ENCODE assay signal across 12 cellular contexts in genomic region chrX:140439455-140439854, GRCh38.
DNase-seq lines count a peak whose midpoint lies in the region; ATAC-seq, FAIRE-seq and TF ChIP-seq lines count a peak whose summit lies in the region.
"Had no signal": no experiment of that assay in that cellular context is flagged by ENCODE, and none has a peak within 500 bp of the region (broad histone marks: within the 10 kb centered on the region; RNA-seq: fewer than 3 reads in every experiment).

No MANE protein-coding gene starts in this region.

- H3K4me3 ChIP-seq in HepG2 (replicated peaks in 1 of 3; ENCODE audit: insufficient read depth in 1 of 3, low read depth in 2 of 3, low read length in 3 of 3) (no peak overlapping the region), thyroid gland (replicated peaks in 1 of 3) (no peak overlapping the region)

- no peaks in the 10 kb centered on the region for H3K36me3 Mint-ChIP-seq in chondrocyte (ENCODE audit: low read depth)
- no peaks in the 10 kb centered on the region for H3K36me3 Mint-ChIP-seq in activated CD4-positive, alpha-beta memory T cell treated with anti-CD3 and anti-CD28 coated beads, Interleukin-2, amount 10 ng/mL, durations not matched to agents 7 days and 5 days (ENCODE audit: low read depth)

- DNase-seq in Right ventricle myocardium superior = peak; percentile 38
- no peak for DNase-seq in Right ventricle myocardium inferior (ENCODE audit: missing footprints)
- peak; percentile 79 for DNase-seq in chondrocyte (ENCODE audit: low spot score)
- peak; percentile 0 for DNase-seq in HepG2 (ENCODE audit: low spot score)
- peak; percentile 57 to 69 for DNase-seq in thyroid gland
- DNase-seq in SIG-M5 (lab: John Stamatoyannopoulos, UW) = no peak
- no peak for DNase-seq in HuH-7.5 (ENCODE audit: low spot score)
- no peak for DNase-seq in activated CD4-positive, alpha-beta memory T cell treated with anti-CD3 and anti-CD28 coated beads, Interleukin-2, amount 10 ng/mL, durations not matched to agents 7 days and 5 days
- DNase-seq: activated B cell treated with CpG ODN at 0.5 μM for 24 hours had no signal

- 29% methylated on average over 3 of the region's 36 CpGs for WGBS in HepG2 (ENCODE audit: low lambda C conversion rate)
- WGBS in thyroid gland, 2 donors = 0% methylated on average over 2 of the region's 36 CpGs; no CpG with 5 or more reads in 1 of the 2 donors

- H3K79me2 ChIP-seq in HepG2 (ENCODE audit: insufficient read depth, low read length) = no peaks in the 10 kb centered on the region

- no peak for TF ChIP-seq EP300 in HepG2 (IDR thresholded peaks at IDR 0.05; ENCODE audit: low read depth in 2 of 2, low read length in 2 of 2)
- TF ChIP-seq EP300 in HepG2 (CRISPR knock-in tag; IDR thresholded peaks at IDR 0.05; ENCODE audit: borderline replicate concordance) = no peak

- no peak for TF ChIP-seq CTCF in chondrocyte (IDR thresholded peaks at IDR 0.05)
- TF ChIP-seq CTCF in HepG2 (CRISPR knock-in tag; IDR thresholded peaks at IDR 0.05) = no peak
- TF ChIP-seq CTCF in thyroid gland (IDR thresholded peaks at IDR 0.05) = no peak

- H3K36me3 ChIP-seq in HepG2 (replicated peaks in 1 of 2; ENCODE audit: control insufficient read depth in 1 of 2, insufficient read depth in 2 of 2, low read length in 2 of 2) = no peaks in the 10 kb centered on the region
- H3K36me3 ChIP-seq in thyroid gland = no peaks in the 10 kb centered on the region

- no peak overlapping the region for H2AFZ ChIP-seq in HepG2 (ENCODE audit: low read length)

- CTCF ChIA-PET in HepG2 (lab: Yijun Ruan, JAX; ENCODE audit: low intra/inter-chr PET ratio, low total read pairs) = no interaction called here
- CTCF ChIA-PET in activated CD4-positive, alpha-beta memory T cell treated with anti-CD3 and anti-CD28 coated beads, Interleukin-2, amount 10 ng/mL, durations not matched to agents 7 days and 5 days (lab: Charles Lee) = no interaction called here

- H3K4me1 ChIP-seq in HepG2 (ENCODE audit: insufficient read depth, low read length) (no peaks in the 10 kb centered on the region), thyroid gland (no peaks in the 10 kb centered on the region)

- H3K27me3 Mint-ChIP-seq in chondrocyte (ENCODE audit: low read depth) = peaks cover 7% of the 10 kb centered on the region
- H3K27me3 Mint-ChIP-seq in activated CD4-positive, alpha-beta memory T cell treated with anti-CD3 and anti-CD28 coated beads, Interleukin-2, amount 10 ng/mL, durations not matched to agents 7 days and 5 days = no peaks in the 10 kb centered on the region
- H3K27me3 Mint-ChIP-seq: activated B cell treated with CpG ODN at 0.5 μM for 24 hours had no signal

- H3K27me3 ChIP-seq in HepG2 (ENCODE audit: control insufficient read depth in 1 of 2, insufficient read depth in 2 of 2, low read length in 2 of 2) (no peaks in the 10 kb centered on the region), thyroid gland (no peaks in the 10 kb centered on the region)

- TF ChIP-seq POLR2A in HepG2 (IDR thresholded peaks at IDR 0.05; ENCODE audit: insufficient read depth in 1 of 2, low read depth in 2 of 2, low read length in 2 of 2) (no peak), thyroid gland (IDR thresholded peaks at IDR 0.05) (no peak)

- H3K4me3 Mint-ChIP-seq in chondrocyte (ENCODE audit: unreplicated experiment) = peak overlapping the region; percentile 34
- no peak overlapping the region for H3K4me3 Mint-ChIP-seq in activated CD4-positive, alpha-beta memory T cell treated with anti-CD3 and anti-CD28 coated beads, Interleukin-2, amount 10 ng/mL, durations not matched to agents 7 days and 5 days
- H3K4me3 Mint-ChIP-seq: activated B cell treated with CpG ODN at 0.5 μM for 24 hours, B cell had no signal

- peaks cover 2% of the 10 kb centered on the region for H3K9me3 Mint-ChIP-seq in chondrocyte (ENCODE audit: low read depth)
- H3K9me3 Mint-ChIP-seq in activated CD4-positive, alpha-beta memory T cell treated with anti-CD3 and anti-CD28 coated beads, Interleukin-2, amount 10 ng/mL, durations not matched to agents 7 days and 5 days = no peaks in the 10 kb centered on the region
- H3K9me3 Mint-ChIP-seq: activated B cell treated with CpG ODN at 0.5 μM for 24 hours had no signal

- no peaks in the 10 kb centered on the region for H3K9me3 ChIP-seq in HepG2 (ENCODE audit: low read length)
- H3K9me3 ChIP-seq in thyroid gland = no peaks in the 10 kb centered on the region

- peak overlapping the region; percentile 23; the same call in 1 of the 2 replicates for H3K4me2 ChIP-seq in HepG2 (ENCODE audit: low read depth, low read length)

- no peak for FAIRE-seq in HepG2 (lab: Jason Lieb, UNC)
- FAIRE-seq: RCC 7860, urothelium cell line had no signal

- H4K20me1 ChIP-seq in HepG2 (ENCODE audit: insufficient read depth, low read length) = no peaks in the 10 kb centered on the region

- in situ Hi-C loops in HepG2 (cut with HindIII; ENCODE audit: extremely low pct_ligation_motif_present, low pct_unique_long_range_greater_than_20kb) = no loop called here

- no peak overlapping the region for H3K27ac Mint-ChIP-seq in chondrocyte (ENCODE audit: unreplicated experiment)
- no peak overlapping the region for H3K27ac Mint-ChIP-seq in activated CD4-positive, alpha-beta memory T cell treated with anti-CD3 and anti-CD28 coated beads, Interleukin-2, amount 10 ng/mL, durations not matched to agents 7 days and 5 days
- H3K27ac Mint-ChIP-seq: activated B cell treated with CpG ODN at 0.5 μM for 24 hours, B cell had no signal

- no TSS peak for BruUV-seq in HepG2 (replicated peaks; lab: Mats Ljungman, UMichigan)

- no peaks in the 10 kb centered on the region for H3K4me1 Mint-ChIP-seq in chondrocyte (ENCODE audit: low read depth)
- H3K4me1 Mint-ChIP-seq in activated CD4-positive, alpha-beta memory T cell treated with anti-CD3 and anti-CD28 coated beads, Interleukin-2, amount 10 ng/mL, durations not matched to agents 7 days and 5 days = no peaks in the 10 kb centered on the region
- H3K4me1 Mint-ChIP-seq: activated B cell treated with CpG ODN at 0.5 μM for 24 hours, B cell had no signal

- ATAC-seq in Right ventricle myocardium superior (ENCODE audit: poor library complexity) (no peak), Right ventricle myocardium inferior (no peak), HepG2 (peak; percentile 95)

- POLR2A ChIA-PET in HepG2 (lab: Yijun Ruan, JAX) = no interaction called here
- POLR2A ChIA-PET in activated CD4-positive, alpha-beta memory T cell treated with anti-CD3 and anti-CD28 coated beads, Interleukin-2, amount 10 ng/mL, durations not matched to agents 7 days and 5 days (lab: Charles Lee) = no interaction called here

- H3K27ac ChIP-seq in HepG2 (ENCODE audit: extremely low read length, insufficient read depth, low read length) (no peak overlapping the region), thyroid gland (no peak overlapping the region)

- no peak overlapping the region for H3K9ac ChIP-seq in HepG2 (ENCODE audit: insufficient read depth, low read depth, low read length)

- intact Hi-C loops in Right ventricle myocardium superior (cut with DNase I) (no loop called here), Right ventricle myocardium inferior (cut with DNase I) (loop anchor here (10.0 kb wide), 1 partner anchor 55 kb away; no protein-coding TSS in a partner anchor), HepG2 (cut with micrococcal nuclease; ENCODE audit: unreplicated experiment) (no loop called here), thyroid gland (cut with DNase I) (no loop called here)

- no peak for TF ChIP-seq RAD21 in HepG2 (CRISPR knock-in tag; IDR thresholded peaks at IDR 0.05)

TF ChIP-seq in HepG2, 621 proteins besides CTCF, POLR2A, EP300 and RAD21 (continues in another document):
- TF ChIP-seq KDM5A (IDR thresholded peaks at IDR 0.05; ENCODE audit: borderline replicate concordance, low read length) (no peak), SOX6 (IDR thresholded peaks at IDR 0.05) (no peak), SOX6 (CRISPR knock-in tag; IDR thresholded peaks at IDR 0.05) (peak; percentile 45), HNF4A (CRISPR knock-in tag; IDR thresholded peaks at IDR 0.05) (no peak), PAWR (CRISPR knock-in tag; IDR thresholded peaks at IDR 0.05; ENCODE audit: borderline replicate concordance) (no peak), ZNF124 (CRISPR knock-in tag; IDR thresholded peaks at IDR 0.05) (no peak), FOXO1 (CRISPR knock-in tag; IDR thresholded peaks at IDR 0.05) (no peak), XRCC5 (optimal IDR thresholded peaks at IDR 0.05; ENCODE audit: low read length) (no peak), ZNF878 (CRISPR knock-in tag; IDR thresholded peaks at IDR 0.05) (no peak), ZFP36L2 (CRISPR knock-in tag; IDR thresholded peaks at IDR 0.05) (no peak), RFX3 (CRISPR knock-in tag; IDR thresholded peaks at IDR 0.05) (no peak)
- TF ChIP-seq, protein P1, sequence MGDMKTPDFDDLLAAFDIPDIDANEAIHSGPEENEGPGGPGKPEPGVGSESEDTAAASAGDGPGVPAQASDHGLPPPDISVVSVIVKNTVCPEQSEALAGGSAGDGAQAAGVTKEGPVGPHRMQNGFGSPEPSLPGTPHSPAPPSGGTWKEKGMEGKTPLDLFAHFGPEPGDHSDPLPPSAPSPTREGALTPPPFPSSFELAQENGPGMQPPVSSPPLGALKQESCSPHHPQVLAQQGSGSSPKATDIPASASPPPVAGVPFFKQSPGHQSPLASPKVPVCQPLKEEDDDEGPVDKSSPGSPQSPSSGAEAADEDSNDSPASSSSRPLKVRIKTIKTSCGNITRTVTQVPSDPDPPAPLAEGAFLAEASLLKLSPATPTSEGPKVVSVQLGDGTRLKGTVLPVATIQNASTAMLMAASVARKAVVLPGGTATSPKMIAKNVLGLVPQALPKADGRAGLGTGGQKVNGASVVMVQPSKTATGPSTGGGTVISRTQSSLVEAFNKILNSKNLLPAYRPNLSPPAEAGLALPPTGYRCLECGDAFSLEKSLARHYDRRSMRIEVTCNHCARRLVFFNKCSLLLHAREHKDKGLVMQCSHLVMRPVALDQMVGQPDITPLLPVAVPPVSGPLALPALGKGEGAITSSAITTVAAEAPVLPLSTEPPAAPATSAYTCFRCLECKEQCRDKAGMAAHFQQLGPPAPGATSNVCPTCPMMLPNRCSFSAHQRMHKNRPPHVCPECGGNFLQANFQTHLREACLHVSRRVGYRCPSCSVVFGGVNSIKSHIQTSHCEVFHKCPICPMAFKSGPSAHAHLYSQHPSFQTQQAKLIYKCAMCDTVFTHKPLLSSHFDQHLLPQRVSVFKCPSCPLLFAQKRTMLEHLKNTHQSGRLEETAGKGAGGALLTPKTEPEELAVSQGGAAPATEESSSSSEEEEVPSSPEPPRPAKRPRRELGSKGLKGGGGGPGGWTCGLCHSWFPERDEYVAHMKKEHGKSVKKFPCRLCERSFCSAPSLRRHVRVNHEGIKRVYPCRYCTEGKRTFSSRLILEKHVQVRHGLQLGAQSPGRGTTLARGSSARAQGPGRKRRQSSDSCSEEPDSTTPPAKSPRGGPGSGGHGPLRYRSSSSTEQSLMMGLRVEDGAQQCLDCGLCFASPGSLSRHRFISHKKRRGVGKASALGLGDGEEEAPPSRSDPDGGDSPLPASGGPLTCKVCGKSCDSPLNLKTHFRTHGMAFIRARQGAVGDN (CRISPR knock-in tag; IDR thresholded peaks at IDR 0.05) = 0 out of 2 replicates have a peak, but pooled peaks have one; percentile 11

Comparison
In these comparisons a context has a peak if more than half of its experiments do, and no peak if none do; other contexts are left out.
1. DNase-seq: peak in Right ventricle myocardium superior (single experiment), chondrocyte (single experiment), HepG2 (single experiment) and thyroid gland (2 of 2); none in Right ventricle myocardium inferior (single experiment), SIG-M5 (single experiment), HuH-7.5 (single experiment) and activated CD4-positive, alpha-beta memory T cell treated with anti-CD3 and anti-CD28 coated beads, Interleukin-2, amount 10 ng/mL, durations not matched to agents 7 days and 5 days (single experiment).